ENCODE assay signal across 9 cellular contexts in genomic region chr7:89517815-89518214, GRCh38.
"Had no signal": no experiment of that assay in that cellular context is flagged by ENCODE, and none has a peak within 500 bp of the region (broad histone marks: within the 10 kb centered on the region; RNA-seq: fewer than 3 reads in every experiment).

No MANE protein-coding gene starts in this region.

- H3K36me3 ChIP-seq: HAP-1 had no signal

- H3K4me3 ChIP-seq: GM23248, HAP-1 had no signal

- ATAC-seq: HCT116 had no signal

- H2AFZ ChIP-seq: GM23248 had no signal

- H3K4me1 ChIP-seq: HAP-1 had no signal

- H3K9me3 ChIP-seq: HAP-1 had no signal

- DNase-seq: GM23248, GOT3, H7, HFFc6, Karpas-422, KBM-7 had no signal

- H3K9ac ChIP-seq: GM23248, KMS-11 had no signal

- H3K27ac ChIP-seq: GM23248, KMS-11 had no signal

- H3K4me2 ChIP-seq: KMS-11 had no signal
